17 cellular contexts compared by ENCODE assay signal in the genomic region with DNA sequence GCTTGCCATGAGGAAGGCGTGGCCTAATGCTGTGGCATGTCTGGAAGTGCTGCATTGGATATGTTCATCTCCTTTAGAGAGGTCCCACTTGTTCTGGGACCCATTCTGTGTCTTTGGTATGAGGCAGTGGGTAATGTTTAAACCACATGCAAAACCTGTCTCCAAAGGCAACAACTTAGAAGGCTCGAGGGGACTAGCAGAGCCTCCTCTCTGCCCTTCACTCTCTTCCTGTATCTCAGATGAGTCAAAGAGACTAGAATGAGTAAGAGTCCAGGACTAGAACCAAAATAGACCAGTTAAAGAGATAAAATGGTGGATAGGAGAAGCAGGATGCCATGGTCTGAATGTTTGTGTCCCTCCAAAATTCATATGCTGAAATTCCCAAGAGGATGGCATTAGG.
A peak's percentile ranks its signal among the peaks of the same experiment; 100 is the strongest.
DNase-seq lines count a peak whose midpoint lies in the region; ATAC-seq and TF ChIP-seq lines count a peak whose summit lies in the region.
"Had no signal": no experiment of that assay in that cellular context is flagged by ENCODE, and none has a peak within 500 bp of the region (broad histone marks: within the 10 kb centered on the region; RNA-seq: fewer than 3 reads in every experiment).

No MANE protein-coding gene starts in this region.

- H3K27me3 ChIP-seq in upper lobe of right lung: no peaks in the 10 kb centered on the region

- no peak overlapping the region for H3K27ac ChIP-seq in upper lobe of right lung
- H3K27ac ChIP-seq: heart left ventricle had no signal

- peak; percentile 89 for ATAC-seq in GM18511 (IDR thresholded peaks at IDR 0.05; ENCODE audit: unreplicated experiment)
- peak; percentile 48 for ATAC-seq in GM19468 (IDR thresholded peaks at IDR 0.05; ENCODE audit: extremely low read depth, unreplicated experiment)
- ATAC-seq in HG02852 (IDR thresholded peaks at IDR 0.05; ENCODE audit: unreplicated experiment): peak; percentile 80
- ATAC-seq in HG03442 (IDR thresholded peaks at IDR 0.05; ENCODE audit: unreplicated experiment): peak; percentile 89
- ATAC-seq in upper lobe of right lung: no peak
- ATAC-seq in left ventricle myocardium superior: no peak
- ATAC-seq: heart left ventricle, left colon had no signal

- H3K36me3 Mint-ChIP-seq in glutamatergic neuron (ENCODE audit: unreplicated experiment): no peaks in the 10 kb centered on the region
- H3K36me3 Mint-ChIP-seq: activated naive CD4-positive, alpha-beta T cell treated with anti-CD3 and anti-CD28 coated beads, Interleukin-2, amount 50 U/mL, for 24 hours had no signal

- intact Hi-C loops in upper lobe of right lung (cut with DNase I): no loop called here
- intact Hi-C loops in left ventricle myocardium superior (cut with micrococcal nuclease): no loop called here

- H3K4me3 ChIP-seq in upper lobe of right lung: no peak overlapping the region
- H3K4me3 ChIP-seq: heart left ventricle had no signal

- TF ChIP-seq CTCF in upper lobe of right lung (IDR thresholded peaks at IDR 0.05) (no peak), glutamatergic neuron (IDR thresholded peaks at IDR 0.05; ENCODE audit: partially characterized antibody, unreplicated experiment) (no peak)

- DNase-seq in epidermal melanocyte (ENCODE audit: insufficient read length, low spot score): no peak
- no peak for DNase-seq in upper lobe of right lung
- no peak for DNase-seq in glutamatergic neuron
- DNase-seq in left ventricle myocardium superior: no peak
- DNase-seq: central memory CD4-positive, alpha-beta T cell; DMS153; heart left ventricle; left colon; NCI-H1436; NCI-H774; stimulated activated CD4-positive, alpha-beta T cell treated with anti-CD3 and anti-CD28 coated beads, Interleukin-4, amount 100 ng/mL, for 24 hours had no signal

- H3K9me3 Mint-ChIP-seq in glutamatergic neuron (ENCODE audit: unreplicated experiment): no peaks in the 10 kb centered on the region
- H3K9me3 Mint-ChIP-seq: activated naive CD4-positive, alpha-beta T cell treated with anti-CD3 and anti-CD28 coated beads, Interleukin-2, amount 50 U/mL, for 24 hours; stimulated activated naive CD8-positive, alpha-beta T cell treated with anti-CD3 and anti-CD28 coated beads, Interleukin-15, Interleukin-2, amounts not matched to agents 100 ng/mL and 50 ng/mL, for 24 hours had no signal

- H3K9me3 ChIP-seq in upper lobe of right lung: no peaks in the 10 kb centered on the region
- H3K9me3 ChIP-seq: heart left ventricle had no signal

- H3K27ac Mint-ChIP-seq in glutamatergic neuron (ENCODE audit: unreplicated experiment): no peak overlapping the region
- H3K27ac Mint-ChIP-seq: activated naive CD4-positive, alpha-beta T cell treated with anti-CD3 and anti-CD28 coated beads, Interleukin-2, amount 50 U/mL, for 24 hours; stimulated activated naive CD8-positive, alpha-beta T cell treated with anti-CD3 and anti-CD28 coated beads, Interleukin-15, Interleukin-2, amounts not matched to agents 100 ng/mL and 50 ng/mL, for 24 hours had no signal

- no peaks in the 10 kb centered on the region for H3K36me3 ChIP-seq in upper lobe of right lung
- H3K36me3 ChIP-seq: heart left ventricle had no signal

- H3K4me3 Mint-ChIP-seq in glutamatergic neuron (ENCODE audit: unreplicated experiment): no peak overlapping the region
- H3K4me3 Mint-ChIP-seq: activated naive CD4-positive, alpha-beta T cell treated with anti-CD3 and anti-CD28 coated beads, Interleukin-2, amount 50 U/mL, for 24 hours; stimulated activated naive CD8-positive, alpha-beta T cell treated with anti-CD3 and anti-CD28 coated beads, Interleukin-15, Interleukin-2, amounts not matched to agents 100 ng/mL and 50 ng/mL, for 24 hours had no signal

- H3K27me3 Mint-ChIP-seq in glutamatergic neuron (ENCODE audit: unreplicated experiment): no peaks in the 10 kb centered on the region

- peaks cover 4% of the 10 kb centered on the region for H3K4me1 Mint-ChIP-seq in glutamatergic neuron (ENCODE audit: low read depth, unreplicated experiment)
- H3K4me1 Mint-ChIP-seq: activated naive CD4-positive, alpha-beta T cell treated with anti-CD3 and anti-CD28 coated beads, Interleukin-2, amount 50 U/mL, for 24 hours had no signal

- H3K4me1 ChIP-seq in upper lobe of right lung: no peaks in the 10 kb centered on the region
- H3K4me1 ChIP-seq: heart left ventricle had no signal

Comparison
In these comparisons a context has a peak if more than half of its experiments do, and no peak if none do; other contexts are left out.
1. ATAC-seq: peak in GM18511 (single experiment), GM19468 (single experiment), HG02852 (single experiment) and HG03442 (single experiment); none in upper lobe of right lung (single experiment) and left ventricle myocardium superior (single experiment).